Comparison of ENCODE assay signal across 8 cellular contexts in genomic region chr11:90220391-90220790, GRCh38. TPM values are rescaled to one million over a fixed set of nuclear protein-coding genes. Genes with fewer than 3 reads are reported as not detected.
DNase-seq lines count a peak whose midpoint lies in the region; ATAC-seq and TF ChIP-seq lines count a peak whose summit lies in the region.

No MANE protein-coding gene starts in this region.

- no peak for DNase-seq in activated naive CD4-positive, alpha-beta T cell treated with anti-CD3 and anti-CD28 coated beads, Interleukin-2, amount 50 U/mL, for 16 hours
- peak; percentile 76 for DNase-seq in PC-3
- no peak for DNase-seq in effector memory CD8-positive, alpha-beta T cell
- no peak for DNase-seq in stimulated activated naive CD8-positive, alpha-beta T cell treated with anti-CD3 and anti-CD28 coated beads, Interleukin-15, amount 100 ng/mL, for 72 hours
- DNase-seq in NCI-H146 (lab: John Stamatoyannopoulos, UW) = no peak
- DNase-seq in DMS153 treated with DMSO at 0.1 percent for 48 hours (lab: John Stamatoyannopoulos, UW; ENCODE audit: unreplicated experiment) = no peak

- intact Hi-C loops in PC-3 (cut with micrococcal nuclease) = no loop called here

- H3K4me1 Mint-ChIP-seq in activated naive CD4-positive, alpha-beta T cell treated with anti-CD3 and anti-CD28 coated beads, Interleukin-2, amount 50 U/mL, for 24 hours = peaks cover 72% of the 10 kb centered on the region
- peaks cover 36 to 47% of the 10 kb centered on the region in 2 donors for H3K4me1 Mint-ChIP-seq in effector memory CD8-positive, alpha-beta T cell (ENCODE audit: low read depth in 2 of 2)
- H3K4me1 Mint-ChIP-seq in stimulated activated naive CD8-positive, alpha-beta T cell treated with anti-CD3 and anti-CD28 coated beads, Interleukin-15, amount 100 ng/mL, for 72 hours = peaks cover 58% of the 10 kb centered on the region

- no peak for TF ChIP-seq CTCF in PC-3 (conservative IDR thresholded peaks at IDR 0.05; ENCODE audit: low read depth, low read length)

- H3K9me3 ChIP-seq in PC-3 (ENCODE audit: low read length) = no peaks in the 10 kb centered on the region

- peaks cover 30% of the 10 kb centered on the region for H3K36me3 Mint-ChIP-seq in activated naive CD4-positive, alpha-beta T cell treated with anti-CD3 and anti-CD28 coated beads, Interleukin-2, amount 50 U/mL, for 24 hours
- peaks cover 35% of the 10 kb centered on the region for H3K36me3 Mint-ChIP-seq in effector memory CD8-positive, alpha-beta T cell (ENCODE audit: insufficient read depth)

- H3K27ac ChIP-seq in PC-3 (ENCODE audit: low read length) = 0 out of 2 replicates have a peak overlapping the region, but pooled peaks have one; percentile 2

- H4K20me1 ChIP-seq in PC-3 (ENCODE audit: low read length) = peaks cover 49% of the 10 kb centered on the region

- H3K9ac ChIP-seq in PC-3 (ENCODE audit: low read length) = peak overlapping the region; percentile 86; the same call in 1 of the 2 replicates

- BruUV-seq in PC-3 (replicated peaks; lab: Mats Ljungman, UMichigan) = no TSS peak

- H3K27me3 ChIP-seq in PC-3 (ENCODE audit: low read length) = no peaks in the 10 kb centered on the region

- no peaks in the 10 kb centered on the region for H3F3A ChIP-seq in PC-3 (ENCODE audit: low read length, unreplicated experiment)

- ATAC-seq in PC-3 (peak; percentile 32), GM21381 (IDR thresholded peaks at IDR 0.05; ENCODE audit: unreplicated experiment) (no peak)
- ATAC-seq in effector memory CD8-positive, alpha-beta T cell (replicated peaks) = no peak
- ATAC-seq in stimulated activated naive CD8-positive, alpha-beta T cell treated with anti-CD3 and anti-CD28 coated beads, Interleukin-15, amount 100 ng/mL, for 72 hours = no peak

- H3K27me3 Mint-ChIP-seq in activated naive CD4-positive, alpha-beta T cell treated with anti-CD3 and anti-CD28 coated beads, Interleukin-2, amount 50 U/mL, for 24 hours = no peaks in the 10 kb centered on the region
- H3K27me3 Mint-ChIP-seq in effector memory CD8-positive, alpha-beta T cell = no peaks in the 10 kb centered on the region
- H3K27me3 Mint-ChIP-seq in stimulated activated naive CD8-positive, alpha-beta T cell treated with anti-CD3 and anti-CD28 coated beads, Interleukin-15, amount 100 ng/mL, for 72 hours = no peaks in the 10 kb centered on the region

- H3K9me2 ChIP-seq in PC-3 (replicated peaks; ENCODE audit: low read length) = no peaks in the 10 kb centered on the region

- POLR2A ChIA-PET in PC-3 (lab: Charles Lee; ENCODE audit: unreplicated experiment) = no interaction called here

- peak overlapping the region; percentile 43 for H3K27ac Mint-ChIP-seq in activated naive CD4-positive, alpha-beta T cell treated with anti-CD3 and anti-CD28 coated beads, Interleukin-2, amount 50 U/mL, for 24 hours
- peak overlapping the region; percentile 98 for H3K27ac Mint-ChIP-seq in effector memory CD8-positive, alpha-beta T cell
- H3K27ac Mint-ChIP-seq in stimulated activated naive CD8-positive, alpha-beta T cell treated with anti-CD3 and anti-CD28 coated beads, Interleukin-15, amount 100 ng/mL, for 72 hours = peak overlapping the region; percentile 62 to 82

- H3K36me3 ChIP-seq in PC-3 (ENCODE audit: low read depth, low read length) = peaks cover 23% of the 10 kb centered on the region

- CTCF ChIA-PET in PC-3 (lab: Charles Lee) = no interaction called here

- no peaks in the 10 kb centered on the region for H3K9me3 Mint-ChIP-seq in activated naive CD4-positive, alpha-beta T cell treated with anti-CD3 and anti-CD28 coated beads, Interleukin-2, amount 50 U/mL, for 24 hours
- H3K9me3 Mint-ChIP-seq in effector memory CD8-positive, alpha-beta T cell = no peaks in the 10 kb centered on the region
- no peaks in the 10 kb centered on the region for H3K9me3 Mint-ChIP-seq in stimulated activated naive CD8-positive, alpha-beta T cell treated with anti-CD3 and anti-CD28 coated beads, Interleukin-15, amount 100 ng/mL, for 72 hours

- H3K79me2 ChIP-seq in PC-3 (ENCODE audit: low read length) = peaks cover 84% of the 10 kb centered on the region

- peak overlapping the region; percentile 98 for H3K4me2 ChIP-seq in PC-3 (ENCODE audit: low read length)

- peak overlapping the region; percentile 95 for H3K4me3 Mint-ChIP-seq in activated naive CD4-positive, alpha-beta T cell treated with anti-CD3 and anti-CD28 coated beads, Interleukin-2, amount 50 U/mL, for 24 hours
- peak overlapping the region; percentile 99 for H3K4me3 Mint-ChIP-seq in effector memory CD8-positive, alpha-beta T cell
- peak overlapping the region; percentile 40 to 93 for H3K4me3 Mint-ChIP-seq in stimulated activated naive CD8-positive, alpha-beta T cell treated with anti-CD3 and anti-CD28 coated beads, Interleukin-15, amount 100 ng/mL, for 72 hours

- H2AFZ ChIP-seq in PC-3 (ENCODE audit: low read length) = no peak overlapping the region

- H3K4me1 ChIP-seq in PC-3 (ENCODE audit: insufficient read depth, low read length) = peaks cover 15% of the 10 kb centered on the region

- H3K4me3 ChIP-seq in PC-3 (ENCODE audit: low read length) = peak overlapping the region; percentile 95

RNA-seq across cellular contexts. Expression of gene CHORDC1, which starts 2.5 kb away (rescaled TPM):
- 55.9 and 66.9 TPM in 2 replicates for total RNA-seq in PC-3 (2014; rRNA removed)

Comparison
In these comparisons a context has a peak if more than half of its experiments do, and no peak if none do; other contexts are left out.
1. H3K27ac Mint-ChIP-seq: peak in every context shown above with its lines; median percentile 98 in effector memory CD8-positive, alpha-beta T cell; 72 in stimulated activated naive CD8-positive, alpha-beta T cell treated with anti-CD3 and anti-CD28 coated beads, Interleukin-15, amount 100 ng/mL, for 72 hours; 43 in activated naive CD4-positive, alpha-beta T cell treated with anti-CD3 and anti-CD28 coated beads, Interleukin-2, amount 50 U/mL, for 24 hours.